Comparison of ENCODE assay signal across 1 cellular context in genomic region chr18:7749001-7749391, GRCh38.
TF ChIP-seq lines count a peak whose summit lies in the region.

No MANE protein-coding gene starts in this region.

TF ChIP-seq in HepG2, 621 proteins besides CTCF, POLR2A, EP300 and RAD21:
- TF ChIP-seq ZNF280D (CRISPR knock-in tag; IDR thresholded peaks at IDR 0.05) (no peak), ZNF790 (CRISPR knock-in tag; IDR thresholded peaks at IDR 0.05; ENCODE audit: borderline replicate concordance) (no peak), PBX2 (CRISPR knock-in tag; IDR thresholded peaks at IDR 0.05) (no peak), ATF7 (IDR thresholded peaks at IDR 0.05) (no peak), ATF7 (CRISPR knock-in tag; IDR thresholded peaks at IDR 0.05) (no peak), ZNF30 (CRISPR knock-in tag; IDR thresholded peaks at IDR 0.05) (no peak), ZNF800 (CRISPR knock-in tag; IDR thresholded peaks at IDR 0.05) (no peak), ZNF761 (CRISPR knock-in tag; conservative IDR thresholded peaks at IDR 0.05) (no peak)
